ENCODE assay signal across 14 cellular contexts in genomic region chr7:80098795-80099194, GRCh38. TPM values are rescaled to one million over a fixed set of nuclear protein-coding genes. Genes with fewer than 3 reads are reported as not detected.
DNase-seq lines count a peak whose midpoint lies in the region; ATAC-seq and TF ChIP-seq lines count a peak whose summit lies in the region.
"Had no signal": no experiment of that assay in that cellular context is flagged by ENCODE, and none has a peak within 500 bp of the region (broad histone marks: within the 10 kb centered on the region; RNA-seq: fewer than 3 reads in every experiment).

No MANE protein-coding gene starts in this region.

- no peak overlapping the region for H2AFZ ChIP-seq in mesenchymal stem cell (ENCODE audit: low read depth, low read length)

- DNase-seq in WTC11 (ENCODE audit: low spot score) = peak; percentile 11
- DNase-seq in mesenchymal stem cell = no peak
- DNase-seq in stimulated activated naive CD4-positive, alpha-beta T cell (lab: John Stamatoyannopoulos, UW) = no peak
- DNase-seq in NCI-H1092 treated with DMSO at 0.1 percent for 48 hours (lab: John Stamatoyannopoulos, UW) = no peak
- DNase-seq in posterior vena cava (ENCODE audit: low spot score) = no peak
- DNase-seq in NCI-H2196 treated with DMSO at 0.1 percent for 48 hours (lab: John Stamatoyannopoulos, UW; ENCODE audit: unreplicated experiment) = no peak
- DNase-seq: activated CD4-positive, alpha-beta T cell treated with anti-CD3 and anti-CD28 coated beads, Interleukin-2, amount 50 U/mL, for 1 hour; activated naive CD8-positive, alpha-beta T cell treated with anti-CD3 and anti-CD28 coated beads, Interleukin-2, amount 10 ng/mL, durations not matched to agents 7 days and 5 days; erythroblast; NCI-H2029 treated with DMSO at 0.1 percent for 48 hours; retina had no signal

- H3K4me1 ChIP-seq in mesenchymal stem cell (ENCODE audit: control insufficient read depth, insufficient read depth, low read depth, low read length) = no peaks in the 10 kb centered on the region
- H3K4me1 ChIP-seq: SJSA1 had no signal

- no peak overlapping the region for H2BK15ac ChIP-seq in mesenchymal stem cell (ENCODE audit: low read depth, poor library complexity, severe bottlenecking)

- H2AK5ac ChIP-seq in mesenchymal stem cell (ENCODE audit: low read length, severe bottlenecking) = no peak overlapping the region

- H3K9me3 Mint-ChIP-seq in WTC11 = peaks cover 4% of the 10 kb centered on the region; the same call in 1 of the 2 replicates
- H3K9me3 Mint-ChIP-seq: activated naive CD8-positive, alpha-beta T cell treated with anti-CD3 and anti-CD28 coated beads, Interleukin-2, amount 10 ng/mL, durations not matched to agents 7 days and 5 days had no signal

- H2BK120ac ChIP-seq in mesenchymal stem cell (ENCODE audit: low read depth, low read length) = no peak overlapping the region

- H4K8ac ChIP-seq in mesenchymal stem cell (ENCODE audit: low read length) = no peak overlapping the region

- no peak overlapping the region for H2BK5ac ChIP-seq in mesenchymal stem cell (ENCODE audit: low read depth, low read length, poor library complexity, severe bottlenecking)

- TF ChIP-seq CTCF in GM12873 (IDR thresholded peaks at IDR 0.05; ENCODE audit: insufficient read depth, low read depth, low read length, missing control alignments) (peak; percentile 38), WTC11 (IDR thresholded peaks at IDR 0.05) (0 out of 2 replicates have a peak, but pooled peaks have one; percentile 17)

- H3K27ac Mint-ChIP-seq in WTC11 = 0 out of 2 replicates have a peak overlapping the region, but pooled peaks have one; percentile 10
- H3K27ac Mint-ChIP-seq: activated naive CD8-positive, alpha-beta T cell treated with anti-CD3 and anti-CD28 coated beads, Interleukin-2, amount 10 ng/mL, durations not matched to agents 7 days and 5 days had no signal

- no peak overlapping the region for H3K4me3 ChIP-seq in mesenchymal stem cell (ENCODE audit: insufficient read depth in 1 of 2, low read depth in 1 of 2, low read length in 2 of 2)
- H3K4me3 ChIP-seq: SJSA1 had no signal

- 94% methylated on average over 6 of the region's 6 CpGs for WGBS in mesenchymal stem cell

- H2BK12ac ChIP-seq in mesenchymal stem cell (ENCODE audit: low read length in 2 of 2) = peak overlapping the region in 1 of 2 experiments; percentile 77

- peaks cover 11% of the 10 kb centered on the region for H3K4me1 Mint-ChIP-seq in WTC11
- H3K4me1 Mint-ChIP-seq: activated naive CD8-positive, alpha-beta T cell treated with anti-CD3 and anti-CD28 coated beads, Interleukin-2, amount 10 ng/mL, durations not matched to agents 7 days and 5 days had no signal

- no peak overlapping the region for H3K27ac ChIP-seq in mesenchymal stem cell (ENCODE audit: low read length, poor library complexity, severe bottlenecking)
- H3K27ac ChIP-seq: SJSA1 had no signal

- no peak overlapping the region for H3K4me3 Mint-ChIP-seq in WTC11
- H3K4me3 Mint-ChIP-seq: activated naive CD8-positive, alpha-beta T cell treated with anti-CD3 and anti-CD28 coated beads, Interleukin-2, amount 10 ng/mL, durations not matched to agents 7 days and 5 days had no signal

- H3K9ac ChIP-seq in mesenchymal stem cell (ENCODE audit: low read length) = no peak overlapping the region

- no peak overlapping the region for H3K4ac ChIP-seq in mesenchymal stem cell (ENCODE audit: low read depth in 1 of 2, low read length in 2 of 2)

- no peaks in the 10 kb centered on the region for H3K27me3 ChIP-seq in mesenchymal stem cell (ENCODE audit: control insufficient read depth in 1 of 2, insufficient read depth in 1 of 2, low read length in 2 of 2)
- H3K27me3 ChIP-seq: SJSA1 had no signal

- H4K91ac ChIP-seq in mesenchymal stem cell (ENCODE audit: low read length) = peak overlapping the region; percentile 34

- no peaks in the 10 kb centered on the region for H3K79me1 ChIP-seq in mesenchymal stem cell (replicated peaks; ENCODE audit: low read length, poor library complexity, severe bottlenecking)

- CTCF ChIA-PET in WTC11 (lab: Charles Lee) = interaction anchor here (0.7 to 2.5 kb wide), 6 partner anchors 10 to 36 kb away, joined by 3 to 8 read pairs (median 4); partner anchors contain the start of gene GNAI1

- no peak overlapping the region for H3K18ac ChIP-seq in mesenchymal stem cell (ENCODE audit: low read depth in 1 of 2, low read length in 2 of 2)

- no peak overlapping the region for H3K4me2 ChIP-seq in mesenchymal stem cell (ENCODE audit: low read length, poor library complexity, severe bottlenecking)

- H3K9me3 ChIP-seq in mesenchymal stem cell (ENCODE audit: control insufficient read depth, low read length) = peaks cover 6% of the 10 kb centered on the region
- H3K9me3 ChIP-seq: SJSA1 had no signal

- POLR2A ChIA-PET in WTC11 (lab: Charles Lee) = no interaction called here

- no peak overlapping the region for H3K14ac ChIP-seq in mesenchymal stem cell (ENCODE audit: low read length in 2 of 2)

- intact Hi-C loops in posterior vena cava (cut with DNase I) = no loop called here

- H3K36me3 Mint-ChIP-seq in WTC11 = no peaks in the 10 kb centered on the region
- H3K36me3 Mint-ChIP-seq: activated naive CD8-positive, alpha-beta T cell treated with anti-CD3 and anti-CD28 coated beads, Interleukin-2, amount 10 ng/mL, durations not matched to agents 7 days and 5 days had no signal

- no peaks in the 10 kb centered on the region for H3K27me3 Mint-ChIP-seq in WTC11 (ENCODE audit: low read depth)

- ATAC-seq in HG02981 (IDR thresholded peaks at IDR 0.05; ENCODE audit: unreplicated experiment) = peak; percentile 70
- peak; percentile 100 for ATAC-seq in WTC11

- no peak overlapping the region for H3K23ac ChIP-seq in mesenchymal stem cell (ENCODE audit: low read length in 2 of 2)

- no peaks in the 10 kb centered on the region for H3K36me3 ChIP-seq in mesenchymal stem cell (ENCODE audit: control insufficient read depth in 1 of 2, insufficient read depth in 2 of 2, low read depth in 1 of 2, low read length in 2 of 2)
- H3K36me3 ChIP-seq: SJSA1 had no signal

TF ChIP-seq in WTC11, 78 proteins besides CTCF, POLR2A, EP300 and RAD21:
- TF ChIP-seq STAT6 (CRISPR knock-in tag; conservative IDR thresholded peaks at IDR 0.05; ENCODE audit: low read depth) = no peak
- no peak for TF ChIP-seq SMAD4 (CRISPR knock-in tag; IDR thresholded peaks at IDR 0.05)
- TF ChIP-seq FOXJ3 (CRISPR knock-in tag; IDR thresholded peaks at IDR 0.05; ENCODE audit: borderline replicate concordance) = no peak
- TF ChIP-seq ZNF219 (CRISPR knock-in tag; IDR thresholded peaks at IDR 0.05; ENCODE audit: borderline replicate concordance) = no peak
- no peak for TF ChIP-seq CDX4 (CRISPR knock-in tag; IDR thresholded peaks at IDR 0.05; ENCODE audit: borderline replicate concordance)
- TF ChIP-seq ELF4 (CRISPR knock-in tag; IDR thresholded peaks at IDR 0.05; ENCODE audit: low read depth) = no peak
- TF ChIP-seq TCF7 (CRISPR knock-in tag; IDR thresholded peaks at IDR 0.05; ENCODE audit: low read depth) = no peak
- TF ChIP-seq AR (CRISPR knock-in tag; IDR thresholded peaks at IDR 0.05) = no peak
TF ChIP-seq in WTC11: peak in this region for 0.

RNA-seq across cellular contexts. Expression of gene GNAI1, which starts 35.8 kb away (rescaled TPM):
- 26.7 to 31.0 TPM (median 31.0 TPM) in 3 replicates for total RNA-seq in WTC11 (2021)
- polyA plus RNA-seq in mesenchymal stem cell (2013, experiment 1 of 2) = 161 TPM
- polyA plus RNA-seq in mesenchymal stem cell (2013, experiment 2 of 2) = 168 TPM
- 10 to 100 TPM; 36.1 to 53.7 TPM for total RNA-seq in posterior vena cava
